Comparison of ENCODE assay signal across 29 cellular contexts in the genomic region with DNA sequence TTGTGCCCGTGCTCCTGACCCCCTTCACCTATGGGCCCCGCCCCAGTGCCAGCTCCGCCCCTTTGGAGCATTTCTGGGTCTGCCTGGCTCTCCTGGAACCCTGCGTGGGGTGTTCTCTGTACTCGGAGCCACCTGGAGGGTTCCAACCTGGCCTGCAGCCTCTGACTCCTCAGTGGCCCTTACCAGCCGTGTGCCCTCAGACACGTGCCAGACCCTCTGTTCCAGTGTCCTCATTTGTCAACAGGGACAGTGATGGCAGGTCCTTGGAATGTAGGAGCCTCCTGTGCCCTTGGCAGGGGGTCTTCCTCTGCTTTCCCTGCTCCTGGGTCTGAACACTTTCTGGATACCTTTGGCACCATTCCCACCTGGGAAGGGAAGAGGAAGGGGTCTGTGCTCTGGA.
"Had no signal": no experiment of that assay in that cellular context is flagged by ENCODE, and none has a peak within 500 bp of the region (broad histone marks: within the 10 kb centered on the region; RNA-seq: fewer than 3 reads in every experiment).

No MANE protein-coding gene starts in this region.

- FAIRE-seq: endometrium, keratinocyte, small intestine had no signal

- H3K9me3 ChIP-seq: colonic mucosa, right lobe of liver had no signal

- H3K4me1 ChIP-seq: right lobe of liver had no signal

- H3K4me3 Mint-ChIP-seq: memory B cell; naive thymus-derived CD4-positive, alpha-beta T cell; nephron; stimulated activated naive B cell treated with anti-CD40 and anti-IgM and Interleukin-4, amounts not matched to agents 10 μg/mL and 1 μg/mL and 100 μg/mL, for 72 hours; stimulated activated naive CD8-positive, alpha-beta T cell treated with anti-CD3 and anti-CD28 coated beads, Interleukin-15, Interleukin-2, amounts not matched to agents 100 ng/mL and 50 ng/mL, for 24 hours had no signal

- ATAC-seq: heart right ventricle; left ventricle myocardium superior; naive thymus-derived CD4-positive, alpha-beta T cell; right lobe of liver; stimulated activated naive B cell treated with anti-CD40 and anti-IgM and Interleukin-4, amounts not matched to agents 10 μg/mL and 1 μg/mL and 100 μg/mL, for 72 hours; upper lobe of right lung had no signal

- DNase-seq: colonic mucosa; dermis blood vessel endothelial cell; effector memory CD4-positive, alpha-beta T cell; erythroblast; esophagus squamous epithelium; foreskin melanocyte; glutamatergic neuron; heart right ventricle; hippocampal formation; left ventricle myocardium superior; midbrain; naive thymus-derived CD4-positive, alpha-beta T cell; occipital lobe; ovary; right lobe of liver; small intestine; stimulated activated CD4-positive, alpha-beta T cell treated with anti-CD3 and anti-CD28 coated beads, Interleukin-15, amount 100 ng/mL, for 24 hours; stimulated activated CD4-positive, alpha-beta T cell treated with anti-CD3 and anti-CD28 coated beads, Interleukin-2, amount 100 ng/mL, for 48 hours; stimulated activated naive B cell treated with anti-CD40 and anti-IgM and Interleukin-4, amounts not matched to agents 10 μg/mL and 1 μg/mL and 100 μg/mL, for 72 hours; transverse colon; upper lobe of right lung; uterus had no signal

- H3K4me1 Mint-ChIP-seq: nephron had no signal

- H3K4me3 ChIP-seq: colonic mucosa, esophagus squamous epithelium, heart right ventricle, lung, ovary, right lobe of liver, thoracic aorta, transverse colon, upper lobe of right lung, uterus had no signal

- H3K36me3 ChIP-seq: colonic mucosa, esophagus squamous epithelium, heart right ventricle, ovary, right lobe of liver, thoracic aorta, transverse colon, upper lobe of right lung, uterus had no signal

- H3K27ac ChIP-seq: colonic mucosa, esophagus squamous epithelium, heart right ventricle, ovary, right lobe of liver, thoracic aorta, transverse colon, upper lobe of right lung, uterus had no signal

- H3K27ac Mint-ChIP-seq: memory B cell; nephron; stimulated activated naive B cell treated with anti-CD40 and anti-IgM and Interleukin-4, amounts not matched to agents 10 μg/mL and 1 μg/mL and 100 μg/mL, for 72 hours; stimulated activated naive CD8-positive, alpha-beta T cell treated with anti-CD3 and anti-CD28 coated beads, Interleukin-15, Interleukin-2, amounts not matched to agents 100 ng/mL and 50 ng/mL, for 24 hours had no signal

- H3K27me3 ChIP-seq: ovary had no signal
